In genomic region chr1:160332516-160332915, GRCh38 we compare ENCODE assay signal across 31 cellular contexts. TPM values are rescaled to one million over a fixed set of nuclear protein-coding genes. Genes with fewer than 3 reads are reported as not detected.
"Had no signal": no experiment of that assay in that cellular context is flagged by ENCODE, and none has a peak within 500 bp of the region (broad histone marks: within the 10 kb centered on the region; RNA-seq: fewer than 3 reads in every experiment).

No MANE protein-coding gene starts in this region.

- H3K4me3 ChIP-seq: coronary artery, heart left ventricle, psoas muscle, spleen, stomach had no signal

- H3K27ac ChIP-seq: coronary artery, heart left ventricle, neutrophil, psoas muscle, spleen, stomach had no signal

- FAIRE-seq: endometrium, islet of Langerhans had no signal

- H3K4me1 ChIP-seq: heart left ventricle, psoas muscle, stomach had no signal

- DNase-seq: effector CD8-positive, alpha-beta T cell; heart left ventricle; hypothalamus; kidney glomerular epithelial cell; mesendoderm; naive thymus-derived CD4-positive, alpha-beta T cell; nephron progenitor cell; psoas muscle; retina; spleen; stimulated activated CD4-positive, alpha-beta T cell treated with anti-CD3 and anti-CD28 coated beads, Interleukin-15, amount 100 ng/mL, for 24 hours; stimulated activated CD4-positive, alpha-beta T cell treated with anti-CD3 and anti-CD28 coated beads, Interleukin-1b, Interleukin-23, amount 100 ng/mL, for 48 hours; stimulated activated CD4-positive, alpha-beta T cell treated with anti-CD3 and anti-CD28 coated beads, Interleukin-4, amount 100 ng/mL, for 24 hours; stimulated activated naive B cell treated with anti-CD40 and anti-IgM and Interleukin-4, amounts not matched to agents 10 μg/mL and 1 μg/mL and 100 μg/mL, for 72 hours; stomach; trophoblast cell had no signal

- H3K27me3 ChIP-seq: heart left ventricle, neutrophil, spleen, stomach had no signal

- ATAC-seq: esophagus mucosa; heart left ventricle; naive thymus-derived CD4-positive, alpha-beta T cell; psoas muscle; sciatic nerve; stimulated activated naive B cell treated with anti-CD40 and anti-IgM and Interleukin-4, amounts not matched to agents 10 μg/mL and 1 μg/mL and 100 μg/mL, for 72 hours had no signal

- H3K9me3 ChIP-seq: heart left ventricle, neutrophil, psoas muscle, spleen, stomach had no signal

RNA-seq across cellular contexts. Expression of gene NHLH1, which starts 34.4 kb away (rescaled TPM):
- total RNA-seq: dermis microvascular lymphatic vessel endothelial cell, fibroblast of lung, glomerular endothelial cell, lung microvascular endothelial cell, mononuclear cell, osteoblast, sciatic nerve, skeletal muscle tissue, stomach, urinary bladder had no signal
- polyA plus RNA-seq: liver; naive thymus-derived CD4-positive, alpha-beta T cell had no signal
